Comparison of ENCODE assay signal across 1 cellular context in the genomic region with DNA sequence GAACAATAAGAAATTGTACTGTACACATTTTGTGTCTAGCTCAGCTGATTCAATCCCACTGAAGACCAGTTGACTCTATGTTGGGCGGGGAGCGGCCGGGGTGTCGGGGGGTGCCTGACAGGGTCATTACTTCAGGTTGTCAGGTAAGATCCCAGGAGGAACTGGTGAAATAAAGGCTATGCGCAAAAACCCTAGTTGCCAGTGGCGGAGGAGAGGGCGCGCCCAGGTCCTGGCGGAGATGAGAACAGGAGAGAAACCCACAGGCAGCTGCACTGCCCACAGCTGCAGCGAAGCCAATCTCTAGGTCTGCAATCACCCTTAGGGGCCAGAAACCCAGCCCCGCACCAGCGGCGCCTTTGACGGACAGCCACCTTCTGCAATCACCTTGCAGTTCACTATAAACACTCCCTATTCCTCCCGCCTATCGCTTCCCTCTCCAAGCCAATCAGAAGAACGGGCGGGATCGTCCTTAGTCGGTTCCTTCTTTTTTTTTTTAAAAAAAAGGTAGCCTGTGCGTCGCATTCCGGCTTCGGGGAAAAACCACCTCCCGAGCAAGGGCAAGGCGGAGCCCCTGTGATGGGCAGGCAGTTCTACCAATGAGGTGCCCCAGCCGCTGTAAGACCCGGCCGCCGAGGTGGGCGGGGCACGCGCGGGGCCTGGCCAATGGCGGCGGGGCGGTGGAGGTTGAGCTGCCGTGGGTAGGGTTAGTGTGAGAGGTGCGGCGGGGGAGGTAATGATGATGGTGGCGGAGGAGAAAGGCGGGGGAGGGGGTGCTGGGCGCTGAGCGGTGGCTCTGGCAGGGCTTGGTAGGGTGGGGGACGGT.
A peak's percentile ranks its signal among the peaks of the same experiment; 100 is the strongest.
TF ChIP-seq lines count a peak whose summit lies in the region.

A gene (plus strand): TSS at position 707 of the 823 bp plus-strand sequence. CDS start 1,479 bp downstream, outside the sequence.

TF ChIP-seq in HepG2, 621 proteins besides CTCF, POLR2A, EP300 and RAD21 (continued from another document and continues in another):
- TF ChIP-seq, protein P1, sequence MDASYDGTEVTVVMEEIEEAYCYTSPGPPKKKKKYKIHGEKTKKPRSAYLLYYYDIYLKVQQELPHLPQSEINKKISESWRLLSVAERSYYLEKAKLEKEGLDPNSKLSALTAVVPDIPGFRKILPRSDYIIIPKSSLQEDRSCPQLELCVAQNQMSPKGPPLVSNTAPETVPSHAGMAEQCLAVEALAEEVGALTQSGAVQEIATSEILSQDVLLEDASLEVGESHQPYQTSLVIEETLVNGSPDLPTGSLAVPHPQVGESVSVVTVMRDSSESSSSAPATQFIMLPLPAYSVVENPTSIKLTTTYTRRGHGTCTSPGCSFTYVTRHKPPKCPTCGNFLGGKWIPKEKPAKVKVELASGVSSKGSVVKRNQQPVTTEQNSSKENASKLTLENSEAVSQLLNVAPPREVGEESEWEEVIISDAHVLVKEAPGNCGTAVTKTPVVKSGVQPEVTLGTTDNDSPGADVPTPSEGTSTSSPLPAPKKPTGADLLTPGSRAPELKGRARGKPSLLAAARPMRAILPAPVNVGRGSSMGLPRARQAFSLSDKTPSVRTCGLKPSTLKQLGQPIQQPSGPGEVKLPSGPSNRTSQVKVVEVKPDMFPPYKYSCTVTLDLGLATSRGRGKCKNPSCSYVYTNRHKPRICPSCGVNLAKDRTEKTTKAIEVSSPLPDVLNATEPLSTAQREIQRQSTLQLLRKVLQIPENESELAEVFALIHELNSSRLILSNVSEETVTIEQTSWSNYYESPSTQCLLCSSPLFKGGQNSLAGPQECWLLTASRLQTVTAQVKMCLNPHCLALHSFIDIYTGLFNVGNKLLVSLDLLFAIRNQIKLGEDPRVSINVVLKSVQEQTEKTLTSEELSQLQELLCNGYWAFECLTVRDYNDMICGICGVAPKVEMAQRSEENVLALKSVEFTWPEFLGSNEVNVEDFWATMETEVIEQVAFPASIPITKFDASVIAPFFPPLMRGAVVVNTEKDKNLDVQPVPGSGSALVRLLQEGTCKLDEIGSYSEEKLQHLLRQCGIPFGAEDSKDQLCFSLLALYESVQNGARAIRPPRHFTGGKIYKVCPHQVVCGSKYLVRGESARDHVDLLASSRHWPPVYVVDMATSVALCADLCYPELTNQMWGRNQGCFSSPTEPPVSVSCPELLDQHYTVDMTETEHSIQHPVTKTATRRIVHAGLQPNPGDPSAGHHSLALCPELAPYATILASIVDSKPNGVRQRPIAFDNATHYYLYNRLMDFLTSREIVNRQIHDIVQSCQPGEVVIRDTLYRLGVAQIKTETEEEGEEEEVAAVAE (CRISPR knock-in tag; IDR thresholded peaks at IDR 0.05; ENCODE audit: borderline replicate concordance) = no peak
- no peak for TF ChIP-seq CCAR2 (optimal IDR thresholded peaks at IDR 0.05; ENCODE audit: low read depth, low read length)
- TF ChIP-seq TBX2 (CRISPR knock-in tag; IDR thresholded peaks at IDR 0.05; ENCODE audit: borderline replicate concordance) = no peak
- TF ChIP-seq ZNF572 (CRISPR knock-in tag; IDR thresholded peaks at IDR 0.05) = peak; percentile 69; the same call in 1 of the 2 replicates
- TF ChIP-seq, protein P2, sequence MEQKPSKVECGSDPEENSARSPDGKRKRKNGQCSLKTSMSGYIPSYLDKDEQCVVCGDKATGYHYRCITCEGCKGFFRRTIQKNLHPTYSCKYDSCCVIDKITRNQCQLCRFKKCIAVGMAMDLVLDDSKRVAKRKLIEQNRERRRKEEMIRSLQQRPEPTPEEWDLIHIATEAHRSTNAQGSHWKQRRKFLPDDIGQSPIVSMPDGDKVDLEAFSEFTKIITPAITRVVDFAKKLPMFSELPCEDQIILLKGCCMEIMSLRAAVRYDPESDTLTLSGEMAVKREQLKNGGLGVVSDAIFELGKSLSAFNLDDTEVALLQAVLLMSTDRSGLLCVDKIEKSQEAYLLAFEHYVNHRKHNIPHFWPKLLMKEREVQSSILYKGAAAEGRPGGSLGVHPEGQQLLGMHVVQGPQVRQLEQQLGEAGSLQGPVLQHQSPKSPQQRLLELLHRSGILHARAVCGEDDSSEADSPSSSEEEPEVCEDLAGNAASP (CRISPR knock-in tag; IDR thresholded peaks at IDR 0.05; ENCODE audit: borderline replicate concordance) = no peak
- TF ChIP-seq CCDC6 (CRISPR knock-in tag; IDR thresholded peaks at IDR 0.05) = no peak; the same call in 1 of the 2 replicates
- no peak for TF ChIP-seq ZMYM2 (CRISPR knock-in tag; IDR thresholded peaks at IDR 0.05)
- TF ChIP-seq RCOR2 (CRISPR knock-in tag; IDR thresholded peaks at IDR 0.05) = peak; percentile 17; the same call in 1 of the 2 replicates
- peak; percentile 81; the same call in 1 of the 2 replicates for TF ChIP-seq ZNF703 (CRISPR knock-in tag; IDR thresholded peaks at IDR 0.05; ENCODE audit: borderline replicate concordance)
- TF ChIP-seq MATR3 (CRISPR knock-in tag; IDR thresholded peaks at IDR 0.05) = no peak
- TF ChIP-seq ZNF790 (CRISPR knock-in tag; IDR thresholded peaks at IDR 0.05; ENCODE audit: borderline replicate concordance) = no peak
- TF ChIP-seq TBL1XR1 (IDR thresholded peaks at IDR 0.05; ENCODE audit: borderline replicate concordance, low read length, partially characterized antibody) = peak; percentile 22
- TF ChIP-seq ZNF501 (CRISPR knock-in tag; IDR thresholded peaks at IDR 0.05) = peak; percentile 68; the same call in 1 of the 2 replicates
- peak; percentile 97; the same call in 1 of the 2 replicates for TF ChIP-seq SRY (CRISPR knock-in tag; IDR thresholded peaks at IDR 0.05)
- TF ChIP-seq, protein P3, sequence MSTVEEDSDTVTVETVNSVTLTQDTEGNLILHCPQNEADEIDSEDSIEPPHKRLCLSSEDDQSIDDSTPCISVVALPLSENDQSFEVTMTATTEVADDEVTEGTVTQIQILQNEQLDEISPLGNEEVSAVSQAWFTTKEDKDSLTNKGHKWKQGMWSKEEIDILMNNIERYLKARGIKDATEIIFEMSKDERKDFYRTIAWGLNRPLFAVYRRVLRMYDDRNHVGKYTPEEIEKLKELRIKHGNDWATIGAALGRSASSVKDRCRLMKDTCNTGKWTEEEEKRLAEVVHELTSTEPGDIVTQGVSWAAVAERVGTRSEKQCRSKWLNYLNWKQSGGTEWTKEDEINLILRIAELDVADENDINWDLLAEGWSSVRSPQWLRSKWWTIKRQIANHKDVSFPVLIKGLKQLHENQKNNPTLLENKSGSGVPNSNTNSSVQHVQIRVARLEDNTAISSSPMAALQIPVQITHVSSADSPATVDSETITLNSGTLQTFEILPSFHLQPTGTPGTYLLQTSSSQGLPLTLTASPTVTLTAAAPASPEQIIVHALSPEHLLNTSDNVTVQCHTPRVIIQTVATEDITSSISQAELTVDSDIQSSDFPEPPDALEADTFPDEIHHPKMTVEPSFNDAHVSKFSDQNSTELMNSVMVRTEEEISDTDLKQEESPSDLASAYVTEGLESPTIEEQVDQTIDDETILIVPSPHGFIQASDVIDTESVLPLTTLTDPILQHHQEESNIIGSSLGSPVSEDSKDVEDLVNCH (CRISPR knock-in tag; IDR thresholded peaks at IDR 0.05) = no peak
- no peak for TF ChIP-seq IRF2 (CRISPR knock-in tag; IDR thresholded peaks at IDR 0.05)
- no peak for TF ChIP-seq ZNF3 (CRISPR knock-in tag; IDR thresholded peaks at IDR 0.05)
- TF ChIP-seq, protein P4, sequence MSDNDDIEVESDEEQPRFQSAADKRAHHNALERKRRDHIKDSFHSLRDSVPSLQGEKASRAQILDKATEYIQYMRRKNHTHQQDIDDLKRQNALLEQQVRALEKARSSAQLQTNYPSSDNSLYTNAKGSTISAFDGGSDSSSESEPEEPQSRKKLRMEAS (IDR thresholded peaks at IDR 0.05) = peak; percentile 60
- peak; percentile 37; the same call in 1 of the 2 replicates for TF ChIP-seq ZKSCAN1 (IDR thresholded peaks at IDR 0.05; ENCODE audit: low read length)
- TF ChIP-seq, protein P5, sequence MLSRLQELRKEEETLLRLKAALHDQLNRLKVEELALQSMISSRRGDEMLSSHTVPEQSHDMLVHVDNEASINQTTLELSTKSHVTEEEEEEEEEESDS (CRISPR knock-in tag; IDR thresholded peaks at IDR 0.05; ENCODE audit: borderline replicate concordance) = no peak
- no peak for TF ChIP-seq ZNF160 (CRISPR knock-in tag; IDR thresholded peaks at IDR 0.05)
- TF ChIP-seq RARG (CRISPR knock-in tag; IDR thresholded peaks at IDR 0.05; ENCODE audit: low read depth) = no peak
- TF ChIP-seq, protein P6, sequence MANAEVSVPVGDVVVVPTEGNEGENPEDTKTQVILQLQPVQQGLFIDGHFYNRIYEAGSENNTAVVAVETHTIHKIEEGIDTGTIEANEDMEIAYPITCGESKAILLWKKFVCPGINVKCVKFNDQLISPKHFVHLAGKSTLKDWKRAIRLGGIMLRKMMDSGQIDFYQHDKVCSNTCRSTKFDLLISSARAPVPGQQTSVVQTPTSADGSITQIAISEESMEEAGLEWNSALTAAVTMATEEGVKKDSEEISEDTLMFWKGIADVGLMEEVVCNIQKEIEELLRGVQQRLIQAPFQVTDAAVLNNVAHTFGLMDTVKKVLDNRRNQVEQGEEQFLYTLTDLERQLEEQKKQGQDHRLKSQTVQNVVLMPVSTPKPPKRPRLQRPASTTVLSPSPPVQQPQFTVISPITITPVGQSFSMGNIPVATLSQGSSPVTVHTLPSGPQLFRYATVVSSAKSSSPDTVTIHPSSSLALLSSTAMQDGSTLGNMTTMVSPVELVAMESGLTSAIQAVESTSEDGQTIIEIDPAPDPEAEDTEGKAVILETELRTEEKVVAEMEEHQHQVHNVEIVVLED (CRISPR knock-in tag; IDR thresholded peaks at IDR 0.05; ENCODE audit: borderline replicate concordance) = peak; percentile 77
- no peak for TF ChIP-seq MED13 (CRISPR knock-in tag; IDR thresholded peaks at IDR 0.05)
- TF ChIP-seq ZZZ3 (CRISPR knock-in tag; IDR thresholded peaks at IDR 0.05; ENCODE audit: borderline replicate concordance) = no peak
- TF ChIP-seq RXRB (CRISPR knock-in tag; IDR thresholded peaks at IDR 0.05; ENCODE audit: borderline replicate concordance) = no peak
- no peak for TF ChIP-seq PAX8 (CRISPR knock-in tag; IDR thresholded peaks at IDR 0.05; ENCODE audit: borderline replicate concordance)
- TF ChIP-seq, protein P7, sequence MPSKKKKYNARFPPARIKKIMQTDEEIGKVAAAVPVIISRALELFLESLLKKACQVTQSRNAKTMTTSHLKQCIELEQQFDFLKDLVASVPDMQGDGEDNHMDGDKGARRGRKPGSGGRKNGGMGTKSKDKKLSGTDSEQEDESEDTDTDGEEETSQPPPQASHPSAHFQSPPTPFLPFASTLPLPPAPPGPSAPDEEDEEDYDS (CRISPR knock-in tag; IDR thresholded peaks at IDR 0.05) = peak; percentile 97
- no peak; the same call in 1 of the 2 replicates for TF ChIP-seq KDM5A (IDR thresholded peaks at IDR 0.05; ENCODE audit: borderline replicate concordance, low read length)
- TF ChIP-seq SRF (IDR thresholded peaks at IDR 0.05; ENCODE audit: low read depth, low read length) = no peak; the same call in 1 of the 2 replicates
- peak; percentile 44 for TF ChIP-seq ZNF792 (CRISPR knock-in tag; IDR thresholded peaks at IDR 0.05)
- no peak; the same call in 1 of the 2 replicates for TF ChIP-seq ZFX (CRISPR knock-in tag; IDR thresholded peaks at IDR 0.05; ENCODE audit: low read depth)
- no peak for TF ChIP-seq NBN (conservative IDR thresholded peaks at IDR 0.05)
- TF ChIP-seq, protein P8, sequence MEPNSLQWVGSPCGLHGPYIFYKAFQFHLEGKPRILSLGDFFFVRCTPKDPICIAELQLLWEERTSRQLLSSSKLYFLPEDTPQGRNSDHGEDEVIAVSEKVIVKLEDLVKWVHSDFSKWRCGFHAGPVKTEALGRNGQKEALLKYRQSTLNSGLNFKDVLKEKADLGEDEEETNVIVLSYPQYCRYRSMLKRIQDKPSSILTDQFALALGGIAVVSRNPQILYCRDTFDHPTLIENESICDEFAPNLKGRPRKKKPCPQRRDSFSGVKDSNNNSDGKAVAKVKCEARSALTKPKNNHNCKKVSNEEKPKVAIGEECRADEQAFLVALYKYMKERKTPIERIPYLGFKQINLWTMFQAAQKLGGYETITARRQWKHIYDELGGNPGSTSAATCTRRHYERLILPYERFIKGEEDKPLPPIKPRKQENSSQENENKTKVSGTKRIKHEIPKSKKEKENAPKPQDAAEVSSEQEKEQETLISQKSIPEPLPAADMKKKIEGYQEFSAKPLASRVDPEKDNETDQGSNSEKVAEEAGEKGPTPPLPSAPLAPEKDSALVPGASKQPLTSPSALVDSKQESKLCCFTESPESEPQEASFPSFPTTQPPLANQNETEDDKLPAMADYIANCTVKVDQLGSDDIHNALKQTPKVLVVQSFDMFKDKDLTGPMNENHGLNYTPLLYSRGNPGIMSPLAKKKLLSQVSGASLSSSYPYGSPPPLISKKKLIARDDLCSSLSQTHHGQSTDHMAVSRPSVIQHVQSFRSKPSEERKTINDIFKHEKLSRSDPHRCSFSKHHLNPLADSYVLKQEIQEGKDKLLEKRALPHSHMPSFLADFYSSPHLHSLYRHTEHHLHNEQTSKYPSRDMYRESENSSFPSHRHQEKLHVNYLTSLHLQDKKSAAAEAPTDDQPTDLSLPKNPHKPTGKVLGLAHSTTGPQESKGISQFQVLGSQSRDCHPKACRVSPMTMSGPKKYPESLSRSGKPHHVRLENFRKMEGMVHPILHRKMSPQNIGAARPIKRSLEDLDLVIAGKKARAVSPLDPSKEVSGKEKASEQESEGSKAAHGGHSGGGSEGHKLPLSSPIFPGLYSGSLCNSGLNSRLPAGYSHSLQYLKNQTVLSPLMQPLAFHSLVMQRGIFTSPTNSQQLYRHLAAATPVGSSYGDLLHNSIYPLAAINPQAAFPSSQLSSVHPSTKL (CRISPR knock-in tag; IDR thresholded peaks at IDR 0.05) = peak; percentile 55
- TF ChIP-seq ZEB1 (IDR thresholded peaks at IDR 0.05; ENCODE audit: insufficient replicate concordance, low read depth) = no peak
- TF ChIP-seq, protein P9, sequence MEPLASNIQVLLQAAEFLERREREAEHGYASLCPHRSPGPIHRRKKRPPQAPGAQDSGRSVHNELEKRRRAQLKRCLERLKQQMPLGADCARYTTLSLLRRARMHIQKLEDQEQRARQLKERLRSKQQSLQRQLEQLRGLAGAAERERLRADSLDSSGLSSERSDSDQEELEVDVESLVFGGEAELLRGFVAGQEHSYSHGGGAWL (CRISPR knock-in tag; IDR thresholded peaks at IDR 0.05) = peak; percentile 73; the same call in 1 of the 2 replicates
- no peak for TF ChIP-seq TRIM24 (CRISPR knock-in tag; IDR thresholded peaks at IDR 0.05)
- TF ChIP-seq ZNF34 (CRISPR knock-in tag; IDR thresholded peaks at IDR 0.05; ENCODE audit: borderline replicate concordance) = no peak
- TF ChIP-seq ZFAT (CRISPR knock-in tag; conservative IDR thresholded peaks at IDR 0.05) = no peak
- peak; percentile 48; the same call in 1 of the 2 replicates for TF ChIP-seq ERF (CRISPR knock-in tag; IDR thresholded peaks at IDR 0.05)
- peak; percentile 79; the same call in 1 of the 2 replicates for TF ChIP-seq ZNF235 (CRISPR knock-in tag; IDR thresholded peaks at IDR 0.05; ENCODE audit: borderline replicate concordance)
- peak; percentile 16; the same call in 1 of the 2 replicates for TF ChIP-seq ZNF788 (CRISPR knock-in tag; IDR thresholded peaks at IDR 0.05; ENCODE audit: borderline replicate concordance)
- no peak for TF ChIP-seq AGO1 (IDR thresholded peaks at IDR 0.05; ENCODE audit: low read depth, low read length, poor library complexity, severe bottlenecking)
- no peak for TF ChIP-seq ZBTB3 (CRISPR knock-in tag; IDR thresholded peaks at IDR 0.05; ENCODE audit: borderline replicate concordance, low read depth)
- TF ChIP-seq ZNF253 (CRISPR knock-in tag; IDR thresholded peaks at IDR 0.05; ENCODE audit: borderline replicate concordance) = no peak
- TF ChIP-seq ZNF652 (CRISPR knock-in tag; IDR thresholded peaks at IDR 0.05; ENCODE audit: borderline replicate concordance, low read depth) = no peak
- TF ChIP-seq SMC3 (IDR thresholded peaks at IDR 0.05; ENCODE audit: low read length) = peak; percentile 11; the same call in 1 of the 2 replicates
- no peak for TF ChIP-seq IKZF1 (IDR thresholded peaks at IDR 0.05)
- TF ChIP-seq KLF16 (CRISPR knock-in tag; IDR thresholded peaks at IDR 0.05) = peak in 1 of 2 experiments; percentile 83; a peak in 2 of 4 replicates
- no peak for TF ChIP-seq ZNF180 (CRISPR knock-in tag; IDR thresholded peaks at IDR 0.05; ENCODE audit: borderline replicate concordance, low read depth)
